ENCODE assay signal across 17 cellular contexts in genomic region chr11:45042560-45042959, GRCh38.
DNase-seq lines count a peak whose midpoint lies in the region; ATAC-seq, FAIRE-seq and TF ChIP-seq lines count a peak whose summit lies in the region.
"Had no signal": no experiment of that assay in that cellular context is flagged by ENCODE, and none has a peak within 500 bp of the region (broad histone marks: within the 10 kb centered on the region; RNA-seq: fewer than 3 reads in every experiment).

No MANE protein-coding gene starts in this region.

- peak; percentile 7 for DNase-seq in HT1080 (ENCODE audit: low read depth)
- DNase-seq in bronchial epithelial cell (ENCODE audit: low read depth): peak; percentile 59
- peak; percentile 51 for DNase-seq in middle frontal gyrus (ENCODE audit: extremely low spot score, low spot score)
- DNase-seq in NCI-H1105 treated with DMSO at 0.1 percent for 48 hours (lab: John Stamatoyannopoulos, UW): no peak
- DNase-seq in activated CD8-positive, alpha-beta memory T cell treated with anti-CD3 and anti-CD28 coated beads, Interleukin-2, amount 50 U/mL, for 48 hours: no peak
- DNase-seq: activated CD8-positive, alpha-beta T cell treated with anti-CD3 and anti-CD28 coated beads, Interleukin-2, amount 10 ng/mL, durations not matched to agents 7 days and 5 days; body of pancreas; CD4-positive, alpha-beta T cell; effector CD4-positive, alpha-beta T cell; glutamatergic neuron; islet precursor cell; NCI-H774; SJCRH30 had no signal

- H3K9ac ChIP-seq in BLaER1 treated with 17β-estradiol and CSF1 and Interleukin-3, amounts not matched to agents 10 nM and 100 nM: no peak overlapping the region

- peak overlapping the region in 3 of 11 experiments; percentile 16 to 36 (median 20); a peak in 5 of 22 replicates for H3K27ac ChIP-seq in BLaER1 treated with 17β-estradiol and CSF1 and Interleukin-3, amounts not matched to agents 10 nM and 100 nM
- H3K27ac ChIP-seq: body of pancreas, SJCRH30 had no signal

- TF ChIP-seq CTCF in bronchial epithelial cell (IDR thresholded peaks at IDR 0.05; ENCODE audit: insufficient read depth, low read length, severe bottlenecking): no peak

- no peaks in the 10 kb centered on the region for H3K27me3 ChIP-seq in BLaER1 treated with 17β-estradiol and CSF1 and Interleukin-3, amounts not matched to agents 10 nM and 100 nM
- H3K27me3 ChIP-seq in bronchial epithelial cell (ENCODE audit: control insufficient read depth, insufficient read depth, low read length): no peaks in the 10 kb centered on the region
- H3K27me3 ChIP-seq: body of pancreas had no signal

- peak overlapping the region; percentile 19 to 93 (median 44); a peak in 21 of 22 replicates for H3K4me2 ChIP-seq in BLaER1 treated with 17β-estradiol and CSF1 and Interleukin-3, amounts not matched to agents 10 nM and 100 nM

- ATAC-seq in HG03135 (IDR thresholded peaks at IDR 0.05; ENCODE audit: unreplicated experiment) (no peak), GM18870 (IDR thresholded peaks at IDR 0.05; ENCODE audit: unreplicated experiment) (no peak)
- ATAC-seq: activated CD8-positive, alpha-beta T cell treated with anti-CD3 and anti-CD28 coated beads, Interleukin-2, amount 10 ng/mL, durations not matched to agents 7 days and 5 days; body of pancreas had no signal

- peaks cover 23 to 29% (median 24%) of the 10 kb centered on the region in 11 experiments for H3K9me3 ChIP-seq in BLaER1 treated with 17β-estradiol and CSF1 and Interleukin-3, amounts not matched to agents 10 nM and 100 nM (replicated peaks in 1 of 11)
- H3K9me3 ChIP-seq: SJCRH30 had no signal

- H3K4me1 ChIP-seq in BLaER1 treated with 17β-estradiol and CSF1 and Interleukin-3, amounts not matched to agents 10 nM and 100 nM: peaks cover 35 to 65% (median 62%) of the 10 kb centered on the region in 10 experiments
- H3K4me1 ChIP-seq: body of pancreas, SJCRH30 had no signal

- FAIRE-seq in bronchial epithelial cell (lab: Jason Lieb, UNC): no peak
- FAIRE-seq: TTC549 had no signal

- H4K20me1 ChIP-seq in BLaER1 treated with 17β-estradiol and CSF1 and Interleukin-3, amounts not matched to agents 10 nM and 100 nM: no peaks in the 10 kb centered on the region

- H3K36me3 ChIP-seq in BLaER1 treated with 17β-estradiol and CSF1 and Interleukin-3, amounts not matched to agents 10 nM and 100 nM: 0 out of 22 replicates have a peak, but pooled peaks cover 0 to 6% (median 0%) of the 10 kb centered on the region in 11 experiments
- no peaks in the 10 kb centered on the region for H3K36me3 ChIP-seq in bronchial epithelial cell (ENCODE audit: control insufficient read depth, insufficient read depth, low read length)
- H3K36me3 ChIP-seq: SJCRH30 had no signal

- H3K4me3 ChIP-seq in BLaER1 treated with 17β-estradiol and CSF1 and Interleukin-3, amounts not matched to agents 10 nM and 100 nM: no peak overlapping the region
- H3K4me3 ChIP-seq in bronchial epithelial cell (ENCODE audit: low read depth, low read length): no peak overlapping the region
- H3K4me3 ChIP-seq: body of pancreas, SJCRH30 had no signal

Comparison
In these comparisons a context has a peak if more than half of its experiments do, and no peak if none do; other contexts are left out.
1. DNase-seq: peak in HT1080 (single experiment), bronchial epithelial cell (single experiment) and middle frontal gyrus (single experiment); none in NCI-H1105 treated with DMSO at 0.1 percent for 48 hours (single experiment) and activated CD8-positive, alpha-beta memory T cell treated with anti-CD3 and anti-CD28 coated beads, Interleukin-2, amount 50 U/mL, for 48 hours (single experiment).